ENCODE assay signal across 14 cellular contexts in genomic region chr13:84607614-84608013, GRCh38.
DNase-seq lines count a peak whose midpoint lies in the region; ATAC-seq and TF ChIP-seq lines count a peak whose summit lies in the region.
"Had no signal": no experiment of that assay in that cellular context is flagged by ENCODE, and none has a peak within 500 bp of the region (broad histone marks: within the 10 kb centered on the region; RNA-seq: fewer than 3 reads in every experiment).

No MANE protein-coding gene starts in this region.

- H3K27me3 Mint-ChIP-seq in HFFc6 (ENCODE audit: insufficient read depth) = no peaks in the 10 kb centered on the region
- H3K27me3 Mint-ChIP-seq in activated naive CD4-positive, alpha-beta T cell treated with anti-CD3 and anti-CD28 coated beads, Interleukin-2, amount 10 ng/mL, durations not matched to agents 7 days and 5 days = no peaks in the 10 kb centered on the region
- H3K27me3 Mint-ChIP-seq: activated CD4-positive, alpha-beta memory T cell treated with anti-CD3 and anti-CD28 coated beads for 36 hours had no signal

- H3K27ac Mint-ChIP-seq in HFFc6 = peak overlapping the region; percentile 78
- no peak overlapping the region for H3K27ac Mint-ChIP-seq in activated naive CD4-positive, alpha-beta T cell treated with anti-CD3 and anti-CD28 coated beads, Interleukin-2, amount 10 ng/mL, durations not matched to agents 7 days and 5 days
- H3K27ac Mint-ChIP-seq: activated CD4-positive, alpha-beta memory T cell treated with anti-CD3 and anti-CD28 coated beads for 36 hours; activated naive CD4-positive, alpha-beta T cell treated with anti-CD3 and anti-CD28 coated beads for 36 hours; T-helper 1 cell treated with Interleukin-12 subunit alpha and Interleukin-12 subunit beta and Interleukin-4 antibody, amounts not matched to agents 30 μg/mL and 1 μg/mL, for 36 hours had no signal

- no peaks in the 10 kb centered on the region for H3K9me3 ChIP-seq in ascending aorta
- H3K9me3 ChIP-seq: sigmoid colon, tibial nerve had no signal

- CTCF ChIA-PET in activated naive CD4-positive, alpha-beta T cell treated with anti-CD3 and anti-CD28 coated beads, Interleukin-2, amount 10 ng/mL, durations not matched to agents 7 days and 5 days (lab: Charles Lee) = no interaction called here

- peak in 1 of 2 donors; percentile 86 for ATAC-seq in left cardiac atrium
- ATAC-seq in HG02798 (IDR thresholded peaks at IDR 0.05; ENCODE audit: poor library complexity, unreplicated experiment) = no peak

- H3K36me3 ChIP-seq in ascending aorta = no peaks in the 10 kb centered on the region
- H3K36me3 ChIP-seq: sigmoid colon, tibial nerve had no signal

- H3K4me1 ChIP-seq in ascending aorta = no peaks in the 10 kb centered on the region

- TF ChIP-seq CTCF in HFFc6 (IDR thresholded peaks at IDR 0.05) (no peak), ascending aorta (IDR thresholded peaks at IDR 0.05) (no peak)

- peak overlapping the region in 1 of 2 donors; percentile 19 for H3K4me3 ChIP-seq in ascending aorta
- H3K4me3 ChIP-seq: sigmoid colon, tibial nerve had no signal

- no peaks in the 10 kb centered on the region; the same call in 1 of the 2 replicates for H3K36me3 Mint-ChIP-seq in HFFc6 (ENCODE audit: low read depth)
- no peaks in the 10 kb centered on the region for H3K36me3 Mint-ChIP-seq in activated naive CD4-positive, alpha-beta T cell treated with anti-CD3 and anti-CD28 coated beads, Interleukin-2, amount 10 ng/mL, durations not matched to agents 7 days and 5 days
- H3K36me3 Mint-ChIP-seq: activated CD4-positive, alpha-beta memory T cell treated with anti-CD3 and anti-CD28 coated beads for 36 hours had no signal

- peaks cover 40% of the 10 kb centered on the region for H3K4me1 Mint-ChIP-seq in HFFc6 (ENCODE audit: low read depth)
- no peaks in the 10 kb centered on the region for H3K4me1 Mint-ChIP-seq in activated naive CD4-positive, alpha-beta T cell treated with anti-CD3 and anti-CD28 coated beads, Interleukin-2, amount 10 ng/mL, durations not matched to agents 7 days and 5 days

- H3K27me3 ChIP-seq in ascending aorta = no peaks in the 10 kb centered on the region
- H3K27me3 ChIP-seq: sigmoid colon, tibial nerve had no signal

- peak overlapping the region; percentile 31 to 58 for H3K27ac ChIP-seq in ascending aorta
- H3K27ac ChIP-seq: tibial nerve had no signal

- peaks cover under 1% of the 10 kb centered on the region; the same call in 1 of the 2 replicates for H3K9me3 Mint-ChIP-seq in HFFc6
- H3K9me3 Mint-ChIP-seq in activated naive CD4-positive, alpha-beta T cell treated with anti-CD3 and anti-CD28 coated beads, Interleukin-2, amount 10 ng/mL, durations not matched to agents 7 days and 5 days = peaks cover 3% of the 10 kb centered on the region
- H3K9me3 Mint-ChIP-seq: activated CD4-positive, alpha-beta memory T cell treated with anti-CD3 and anti-CD28 coated beads for 36 hours had no signal

- intact Hi-C loops in ascending aorta (cut with DNase I) = no loop called here
- intact Hi-C loops in left cardiac atrium (cut with DNase I) = no loop called here

- DNase-seq in A172 (ENCODE audit: low spot score) = peak; percentile 57
- DNase-seq in HFFc6 = peak; percentile 77
- peak in 1 of 2 donors; percentile 71 for DNase-seq in ascending aorta (ENCODE audit: low spot score in 2 of 2)
- DNase-seq in left cardiac atrium = peak; percentile 38
- no peak for DNase-seq in effector CD8-positive, alpha-beta T cell (lab: John Stamatoyannopoulos, UW)
- DNase-seq in activated naive CD4-positive, alpha-beta T cell treated with anti-CD3 and anti-CD28 coated beads, Interleukin-2, amount 10 ng/mL, durations not matched to agents 7 days and 5 days = no peak
- DNase-seq in putamen (ENCODE audit: low spot score) = no peak
- DNase-seq: activated CD4-positive, alpha-beta memory T cell treated with anti-CD3 and anti-CD28 coated beads for 36 hours; activated naive CD4-positive, alpha-beta T cell treated with anti-CD3 and anti-CD28 coated beads for 36 hours; NCI-H1417 treated with DMSO at 0.1 percent for 48 hours; sigmoid colon had no signal

- H3K4me3 Mint-ChIP-seq in HFFc6 = peak overlapping the region; percentile 47
- H3K4me3 Mint-ChIP-seq in activated naive CD4-positive, alpha-beta T cell treated with anti-CD3 and anti-CD28 coated beads, Interleukin-2, amount 10 ng/mL, durations not matched to agents 7 days and 5 days = no peak overlapping the region
- H3K4me3 Mint-ChIP-seq: activated CD4-positive, alpha-beta memory T cell treated with anti-CD3 and anti-CD28 coated beads for 36 hours; activated naive CD4-positive, alpha-beta T cell treated with anti-CD3 and anti-CD28 coated beads for 36 hours; T-helper 1 cell treated with Interleukin-12 subunit alpha and Interleukin-12 subunit beta and Interleukin-4 antibody, amounts not matched to agents 30 μg/mL and 1 μg/mL, for 36 hours had no signal

Comparison
In these comparisons a context has a peak if more than half of its experiments do, and no peak if none do; other contexts are left out.
1. DNase-seq: peak in A172 (single experiment), HFFc6 (single experiment) and left cardiac atrium (single experiment); none in effector CD8-positive, alpha-beta T cell (single experiment), activated naive CD4-positive, alpha-beta T cell treated with anti-CD3 and anti-CD28 coated beads, Interleukin-2, amount 10 ng/mL, durations not matched to agents 7 days and 5 days (single experiment) and putamen (single experiment).